8 cellular contexts compared by ENCODE assay signal in the genomic region with DNA sequence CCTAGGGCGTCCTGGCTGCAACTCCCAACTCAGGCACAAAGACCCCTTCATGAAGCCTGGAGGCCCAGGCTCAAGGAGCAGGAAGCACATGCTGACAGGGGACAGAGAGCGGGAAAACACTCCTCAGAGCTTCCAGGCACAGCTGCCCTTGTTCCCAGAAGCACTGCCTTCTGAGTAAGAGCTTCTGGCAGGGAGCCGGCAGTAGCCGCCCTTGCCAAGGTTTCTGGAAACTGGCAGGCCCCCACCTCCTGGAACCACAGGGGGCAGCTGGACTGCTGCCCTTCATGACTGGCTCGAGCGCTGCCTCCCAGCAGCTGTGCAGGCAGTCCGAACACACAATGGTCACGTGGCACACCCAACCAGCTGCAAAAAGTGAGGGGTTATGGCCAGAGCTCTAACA. TPM values are rescaled to one million over a fixed set of nuclear protein-coding genes. Genes with fewer than 3 reads are reported as not detected.
DNase-seq lines count a peak whose midpoint lies in the region; ATAC-seq and TF ChIP-seq lines count a peak whose summit lies in the region.

No MANE protein-coding gene starts in this region.

- ATAC-seq in left lung: peak; percentile 66
- ATAC-seq in thoracic aorta (ENCODE audit: insufficient number of reproducible peaks, low FRiP score, low read depth): peak; percentile 86

- H3K36me3 ChIP-seq in left lung: peaks cover 0 to 97% of the 10 kb centered on the region in 2 donors
- peaks cover 49% of the 10 kb centered on the region for H3K36me3 ChIP-seq in thoracic aorta

- H3K4me3 ChIP-seq in left lung (no peak overlapping the region), thoracic aorta (no peak overlapping the region)

- H3K4me1 ChIP-seq in left lung (peaks cover 21 to 53% of the 10 kb centered on the region in 2 donors), thoracic aorta (ENCODE audit: control insufficient read depth in 1 of 2, low read depth in 2 of 2) (peaks cover 32 to 74% of the 10 kb centered on the region in 2 donors)

- H3K9me3 ChIP-seq in left lung (no peaks in the 10 kb centered on the region), thoracic aorta (no peaks in the 10 kb centered on the region)

- H3K27ac ChIP-seq in caudate nucleus (ENCODE audit: low read depth, low read length) (peak overlapping the region; percentile 59), left lung (peak overlapping the region in 1 of 2 donors; percentile 64), thoracic aorta (peak overlapping the region; percentile 61 to 88)

- DNase-seq in NCI-H1092 (lab: John Stamatoyannopoulos, UW): peak; percentile 96
- DNase-seq in caudate nucleus (lab: John Stamatoyannopoulos, UW): peak in 60 of 61 donors; percentile 19 to 96 (median 88)
- DNase-seq in left lung: peak; percentile 64 to 87
- DNase-seq in thoracic aorta (ENCODE audit: low spot score): peak; percentile 73
- no peak for DNase-seq in activated naive CD4-positive, alpha-beta T cell treated with Interleukin-2 at 50 U/mL for 16 hours
- DNase-seq in NCI-H345 (lab: John Stamatoyannopoulos, UW): no peak
- no peak for DNase-seq in HK-2 (ENCODE audit: unreplicated experiment)
- DNase-seq in 8988T: no peak

- TF ChIP-seq CTCF in left lung (IDR thresholded peaks at IDR 0.05) (no peak), thoracic aorta (IDR thresholded peaks at IDR 0.05) (no peak)

- intact Hi-C loops in left lung (cut with DNase I): loop anchor here in 1 of 2 donors (10.0 kb wide), 1 partner anchor 69 kb away; a partner anchor contains a TSS

- H3K27me3 ChIP-seq in left lung: no peaks in the 10 kb centered on the region
- H3K27me3 ChIP-seq in thoracic aorta (replicated peaks; ENCODE audit: insufficient read depth): no peaks in the 10 kb centered on the region

RNA-seq across cellular contexts. Expression of a gene that starts 33.6 kb away (rescaled TPM):
- total RNA-seq in left lung (1 to 10 TPM; 1.6 to 7.6 TPM), thoracic aorta (1 to 10 TPM in 1 of 2 donors, not detected in 1; 1.2 TPM)

Comparison
In these comparisons a context has a peak if more than half of its experiments do, and no peak if none do; other contexts are left out.
1. DNase-seq: peak in NCI-H1092 (single experiment), caudate nucleus (60 of 61), left lung (2 of 2) and thoracic aorta (single experiment); none in activated naive CD4-positive, alpha-beta T cell treated with Interleukin-2 at 50 U/mL for 16 hours (single experiment), NCI-H345 (single experiment), HK-2 (single experiment) and 8988T (single experiment).